In the genomic region with DNA sequence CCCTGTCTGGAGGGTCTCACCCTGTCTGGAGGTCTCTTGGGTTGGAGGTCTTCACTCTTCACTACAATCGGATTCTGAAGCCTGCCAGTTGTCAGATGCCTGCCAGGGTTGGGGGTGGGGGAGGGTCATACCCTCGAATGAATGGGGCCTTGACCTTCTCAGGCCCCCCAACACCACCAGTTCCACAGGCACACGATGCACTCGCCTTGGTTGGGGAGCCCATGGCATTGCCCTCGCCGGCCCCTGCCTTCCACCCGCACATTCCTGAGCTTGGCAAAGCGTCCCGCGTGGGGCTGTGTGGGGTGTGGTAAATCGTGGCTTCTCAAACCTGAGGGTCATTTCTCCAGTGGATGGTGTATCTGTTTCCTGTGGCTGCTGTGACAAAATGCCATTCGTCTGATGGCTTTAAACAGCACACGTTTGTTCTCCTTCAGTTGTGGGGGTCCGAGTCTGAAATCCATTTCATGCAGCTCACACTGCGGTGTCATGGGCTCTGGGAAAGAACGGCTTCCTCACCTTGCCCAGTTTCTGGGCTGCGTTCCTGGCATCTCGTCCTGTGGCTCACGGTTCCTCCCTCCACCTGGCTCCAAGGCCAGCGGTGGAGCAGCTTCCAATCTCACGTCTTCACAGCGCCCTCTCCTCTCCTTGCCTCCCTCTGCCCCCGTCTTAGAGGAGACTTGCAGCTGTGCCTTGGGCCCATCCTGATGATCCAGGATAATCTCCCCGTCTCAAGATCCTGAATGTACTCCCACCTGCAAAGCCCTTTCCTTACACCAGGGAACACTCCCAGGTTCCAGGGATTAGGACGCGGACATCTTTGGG, we compare ENCODE assay signal across 33 cellular contexts. TPM values are rescaled to one million over a fixed set of nuclear protein-coding genes. Genes with fewer than 3 reads are reported as not detected.
A peak's percentile ranks its signal among the peaks of the same experiment; 100 is the strongest.
DNase-seq lines count a peak whose midpoint lies in the region; ATAC-seq, FAIRE-seq and TF ChIP-seq lines count a peak whose summit lies in the region.
"Had no signal": no experiment of that assay in that cellular context is flagged by ENCODE, and none has a peak within 500 bp of the region (broad histone marks: within the 10 kb centered on the region; RNA-seq: fewer than 3 reads in every experiment).

No MANE protein-coding gene starts in this region.

- H3K4me1 ChIP-seq in kidney (ENCODE audit: control insufficient read depth in 1 of 2, insufficient read depth in 1 of 2, low read depth in 1 of 2, low read length in 2 of 2) (no peaks in the 10 kb centered on the region), osteoblast (ENCODE audit: insufficient read depth, low read length) (peaks cover 16% of the 10 kb centered on the region)
- H3K4me1 ChIP-seq: BLaER1, psoas muscle, tibial nerve had no signal

- H3K27ac ChIP-seq in kidney (ENCODE audit: low read depth in 2 of 2, low read length in 2 of 2) (no peak overlapping the region), osteoblast (ENCODE audit: low read depth, low read length) (no peak overlapping the region)
- H3K27ac ChIP-seq: BLaER1, brain microvascular endothelial cell, hepatocyte, HL-60, KMS-11, neutrophil, psoas muscle, tibial nerve had no signal

- H3K9me3 Mint-ChIP-seq in osteocyte (ENCODE audit: unreplicated experiment): no peaks in the 10 kb centered on the region
- H3K9me3 Mint-ChIP-seq: activated CD4-positive, alpha-beta T cell treated with anti-CD3 and anti-CD28 coated beads, Interleukin-2, amount 10 ng/mL, durations not matched to agents 7 days and 5 days; activated T-cell treated with anti-CD3 and anti-CD28 coated beads, Interleukin-2, amount 50 U/mL, for 4 hours had no signal

- intact Hi-C loops in kidney (cut with DNase I): no loop called here

- DNase-seq in D721Med (ENCODE audit: insufficient read length, low spot score) (peak; percentile 85), NCI-H82 treated with DMSO at 0.1 percent for 48 hours (lab: John Stamatoyannopoulos, UW; ENCODE audit: unreplicated experiment) (peak; percentile 47), kidney (peak; percentile 63), osteoblast (ENCODE audit: insufficient read length, low spot score, missing footprints) (peak; percentile 78), osteocyte (ENCODE audit: extremely low spot score, unreplicated experiment) (no peak), T-helper 2 cell (no peak)
- DNase-seq: activated CD4-positive, alpha-beta T cell treated with anti-CD3 and anti-CD28 coated beads, Interleukin-2, amount 10 ng/mL, durations not matched to agents 7 days and 5 days; activated naive CD4-positive, alpha-beta T cell; activated T-cell treated with anti-CD3 and anti-CD28 coated beads, Interleukin-2, amount 50 U/mL, for 4 hours; brain microvascular endothelial cell; DMS153; MG63; NCI-H1105; NCI-H187 treated with DMSO at 0.1 percent for 48 hours; NCI-H2171 treated with DMSO at 0.1 percent for 48 hours; NCI-H510A; NK-92 treated with Interleukin-12 subunit alpha and Interleukin-12 subunit beta, amount 100 ng/mL, for 24 hours; stimulated activated CD4-positive, alpha-beta T cell treated with anti-CD3 and anti-CD28 coated beads, Interleukin-15, amount 100 ng/mL, for 24 hours; stimulated activated CD4-positive, alpha-beta T cell treated with anti-CD3 and anti-CD28 coated beads, Interleukin-4, amount 100 ng/mL, for 4 hours; SW 1271; T1000 had no signal

- no peaks in the 10 kb centered on the region for H3K36me3 Mint-ChIP-seq in osteocyte (ENCODE audit: unreplicated experiment)

- no peak overlapping the region for H2AFZ ChIP-seq in osteoblast (ENCODE audit: low read length)
- H2AFZ ChIP-seq: hepatocyte had no signal

- no peaks in the 10 kb centered on the region for H3K79me2 ChIP-seq in osteoblast (ENCODE audit: insufficient read depth, low read length)
- H3K79me2 ChIP-seq: hepatocyte had no signal

- no peaks in the 10 kb centered on the region for H4K20me1 ChIP-seq in osteoblast (ENCODE audit: insufficient read depth, low read length)
- H4K20me1 ChIP-seq: BLaER1 had no signal

- no peak for ATAC-seq in HG03432 (IDR thresholded peaks at IDR 0.05; ENCODE audit: unreplicated experiment)
- ATAC-seq: activated T-cell treated with anti-CD3 and anti-CD28 coated beads, Interleukin-2, amount 50 U/mL, for 4 hours; GM12878; psoas muscle had no signal

- H3K36me3 ChIP-seq in kidney (ENCODE audit: control insufficient read depth in 1 of 2, insufficient read depth in 2 of 2, low read length in 2 of 2) (no peaks in the 10 kb centered on the region), osteoblast (ENCODE audit: insufficient read depth, low read length) (no peaks in the 10 kb centered on the region)
- H3K36me3 ChIP-seq: BLaER1, brain microvascular endothelial cell, MG63, neutrophil, tibial nerve had no signal

- no peak overlapping the region for H3K4me3 Mint-ChIP-seq in osteocyte (ENCODE audit: unreplicated experiment)
- H3K4me3 Mint-ChIP-seq: activated CD4-positive, alpha-beta T cell treated with anti-CD3 and anti-CD28 coated beads, Interleukin-2, amount 10 ng/mL, durations not matched to agents 7 days and 5 days; activated T-cell treated with anti-CD3 and anti-CD28 coated beads, Interleukin-2, amount 50 U/mL, for 4 hours had no signal

- H3K4me3 ChIP-seq in kidney (ENCODE audit: low read length in 2 of 2) (no peak overlapping the region), osteoblast (ENCODE audit: insufficient read depth, low read length) (no peak overlapping the region)
- H3K4me3 ChIP-seq: BLaER1, GM12878, hepatocyte, MG63, psoas muscle, tibial nerve had no signal

- H3K27me3 ChIP-seq in osteoblast (ENCODE audit: insufficient read depth, low read length): no peaks in the 10 kb centered on the region
- H3K27me3 ChIP-seq: BLaER1, brain microvascular endothelial cell, hepatocyte, MG63, neutrophil, tibial nerve had no signal

- H3K9ac ChIP-seq in kidney (ENCODE audit: low read length in 2 of 2): no peak overlapping the region
- H3K9ac ChIP-seq: BLaER1, KMS-11 had no signal

- H3K4me2 ChIP-seq in osteoblast (ENCODE audit: insufficient read depth, low read length): no peak overlapping the region
- H3K4me2 ChIP-seq: BLaER1, hepatocyte, KMS-11 had no signal

- H3K4me1 Mint-ChIP-seq in osteocyte (ENCODE audit: unreplicated experiment): peaks cover 15% of the 10 kb centered on the region
- H3K4me1 Mint-ChIP-seq: activated CD4-positive, alpha-beta T cell treated with anti-CD3 and anti-CD28 coated beads, Interleukin-2, amount 10 ng/mL, durations not matched to agents 7 days and 5 days had no signal

- no peak overlapping the region for H3K27ac Mint-ChIP-seq in osteocyte (ENCODE audit: unreplicated experiment)
- H3K27ac Mint-ChIP-seq: activated CD4-positive, alpha-beta T cell treated with anti-CD3 and anti-CD28 coated beads, Interleukin-2, amount 10 ng/mL, durations not matched to agents 7 days and 5 days had no signal

- H3K9me3 ChIP-seq in kidney (ENCODE audit: control insufficient read depth in 1 of 2, low read length in 2 of 2): no peaks in the 10 kb centered on the region
- H3K9me3 ChIP-seq in osteoblast (ENCODE audit: low read depth, low read length): no peaks in the 10 kb centered on the region
- H3K9me3 ChIP-seq: BLaER1, MG63, neutrophil, psoas muscle, tibial nerve had no signal

- FAIRE-seq in D721Med (lab: Jason Lieb, UNC): no peak
- no peak for FAIRE-seq in kidney (lab: Jason Lieb, UNC)
- FAIRE-seq: endothelial cell of umbilical vein, frontal cortex, GM12878, GM19239 had no signal

- TF ChIP-seq CTCF in D721Med (IDR thresholded peaks at IDR 0.05; ENCODE audit: insufficient read depth, missing control alignments) (no peak), kidney (IDR thresholded peaks at IDR 0.05; ENCODE audit: borderline replicate concordance, extremely low read depth, insufficient read depth) (no peak), osteoblast (IDR thresholded peaks at IDR 0.05; ENCODE audit: extremely low read depth, low read depth, low read length) (no peak), osteocyte (IDR thresholded peaks at IDR 0.05) (no peak)

- H3K27me3 Mint-ChIP-seq in osteocyte (ENCODE audit: unreplicated experiment): peaks cover 6% of the 10 kb centered on the region
- H3K27me3 Mint-ChIP-seq: activated CD4-positive, alpha-beta T cell treated with anti-CD3 and anti-CD28 coated beads, Interleukin-2, amount 10 ng/mL, durations not matched to agents 7 days and 5 days had no signal

RNA-seq across cellular contexts. Expression of a gene that starts 38.0 kb away (rescaled TPM):
- total RNA-seq in kidney: 47.3 TPM
- polyA plus RNA-seq in kidney (ENCODE audit: insufficient read depth, low read depth, low replicate concordance): 121 TPM
- 47.1 and 57.2 TPM in 2 replicates for total RNA-seq in osteoblast
- total RNA-seq in osteocyte: 56.8 and 57.8 TPM in 2 replicates

Comparison
In these comparisons a context has a peak if more than half of its experiments do, and no peak if none do; other contexts are left out.
1. DNase-seq: peak in D721Med (single experiment), NCI-H82 treated with DMSO at 0.1 percent for 48 hours (single experiment), kidney (single experiment) and osteoblast (single experiment); none in osteocyte (single experiment) and T-helper 2 cell (0 of 5).